Comparison of ENCODE assay signal across 8 cellular contexts in genomic region chr19:13765395-13766094, GRCh38. TPM values are rescaled to one million over a fixed set of nuclear protein-coding genes. Genes with fewer than 3 reads are reported as not detected.
DNase-seq lines count a peak whose midpoint lies in the region; ATAC-seq and TF ChIP-seq lines count a peak whose summit lies in the region.
"Had no signal": no experiment of that assay in that cellular context is flagged by ENCODE, and none has a peak within 500 bp of the region (broad histone marks: within the 10 kb centered on the region; RNA-seq: fewer than 3 reads in every experiment).

No MANE protein-coding gene starts in this region.

- peaks cover 61% of the 10 kb centered on the region for H3K36me3 Mint-ChIP-seq in stimulated activated effector memory CD8-positive, alpha-beta T cell treated with anti-CD3 and anti-CD28 coated beads, Interleukin-12 subunit alpha, Interleukin-12 subunit beta, amount 100 ng/mL, for 72 hours

- DNase-seq in HFF-Myc (ENCODE audit: extremely low read depth, low read depth) (no peak), hepatocyte (ENCODE audit: low spot score) (peak; percentile 23), 8988T (no peak)
- DNase-seq in stimulated activated effector memory CD8-positive, alpha-beta T cell treated with anti-CD3 and anti-CD28 coated beads, Interleukin-12 subunit alpha, Interleukin-12 subunit beta, amount 100 ng/mL, for 72 hours (ENCODE audit: low spot score in 2 of 2), result no peak
- no peak for DNase-seq in effector CD4-positive, alpha-beta T cell
- DNase-seq: hippocampal formation had no signal

- peak overlapping the region; percentile 78 for H3K27ac Mint-ChIP-seq in stimulated activated effector memory CD8-positive, alpha-beta T cell treated with anti-CD3 and anti-CD28 coated beads, Interleukin-12 subunit alpha, Interleukin-12 subunit beta, amount 100 ng/mL, for 72 hours

- H3K27ac ChIP-seq in hepatocyte, result no peak overlapping the region

- H3K79me2 ChIP-seq in hepatocyte, result peaks cover 3% of the 10 kb centered on the region

- H3K9me2 ChIP-seq in hepatocyte (replicated peaks; ENCODE audit: insufficient read depth), result no peaks in the 10 kb centered on the region

- H3K4me3 ChIP-seq in HFF-Myc (replicated peaks; ENCODE audit: low read depth, low read length) (peak overlapping the region; percentile 74), WI38 (ENCODE audit: low read depth, low read length) (peak overlapping the region; percentile 63), hepatocyte (peak overlapping the region; percentile 90)

- H3K9me3 Mint-ChIP-seq in stimulated activated effector memory CD8-positive, alpha-beta T cell treated with anti-CD3 and anti-CD28 coated beads, Interleukin-12 subunit alpha, Interleukin-12 subunit beta, amount 100 ng/mL, for 72 hours, result no peaks in the 10 kb centered on the region

- peak overlapping the region; percentile 71 for H2AFZ ChIP-seq in hepatocyte

- H3K4me2 ChIP-seq in hepatocyte, result peak overlapping the region; percentile 96

- H3K4me3 Mint-ChIP-seq in stimulated activated effector memory CD8-positive, alpha-beta T cell treated with anti-CD3 and anti-CD28 coated beads, Interleukin-12 subunit alpha, Interleukin-12 subunit beta, amount 100 ng/mL, for 72 hours, result peak overlapping the region; percentile 78

- no peak for ATAC-seq in stimulated activated effector memory CD8-positive, alpha-beta T cell treated with anti-CD3 and anti-CD28 coated beads, Interleukin-12 subunit alpha, Interleukin-12 subunit beta, amount 100 ng/mL, for 72 hours
- no peak for ATAC-seq in HG03432 (IDR thresholded peaks at IDR 0.05; ENCODE audit: unreplicated experiment)

- TF ChIP-seq CTCF in HFF-Myc (IDR thresholded peaks at IDR 0.05; ENCODE audit: low read depth, low read length, missing control alignments) (no peak), WI38 (IDR thresholded peaks at IDR 0.05; ENCODE audit: low read depth, low read length) (no peak), hepatocyte (IDR thresholded peaks at IDR 0.05; ENCODE audit: poor library complexity) (no peak)

- no peaks in the 10 kb centered on the region for H3K9me3 ChIP-seq in hepatocyte (ENCODE audit: low read depth)

- peaks cover 7% of the 10 kb centered on the region for H3K4me1 ChIP-seq in hepatocyte (ENCODE audit: insufficient read depth)

- no peaks in the 10 kb centered on the region for H4K20me1 ChIP-seq in hepatocyte (ENCODE audit: insufficient read depth, poor library complexity, severe bottlenecking)

- WGBS in hepatocyte (ENCODE audit: low lambda C conversion rate, missing lambda C conversion rate), result 56% methylated on average over 19 of the region's 19 CpGs

- peaks cover 32% of the 10 kb centered on the region for H3K4me1 Mint-ChIP-seq in stimulated activated effector memory CD8-positive, alpha-beta T cell treated with anti-CD3 and anti-CD28 coated beads, Interleukin-12 subunit alpha, Interleukin-12 subunit beta, amount 100 ng/mL, for 72 hours

- no peaks in the 10 kb centered on the region for H3K36me3 ChIP-seq in hepatocyte (replicated peaks; ENCODE audit: insufficient read depth, low read depth)

- H3K27me3 ChIP-seq in hepatocyte, result no peaks in the 10 kb centered on the region

RNA-seq across cellular contexts. Expression of gene MRI1, which starts 1.2 kb away (rescaled TPM):
- total RNA-seq in hepatocyte, result 16.0 and 18.5 TPM in 2 replicates
- 21.9 and 22.8 TPM in 2 replicates for polyA plus RNA-seq in hepatocyte

RNA-seq across cellular contexts. Expression of gene C19orf53, which starts 8.7 kb away (rescaled TPM):
- total RNA-seq in hepatocyte, result 89.2 and 97.0 TPM in 2 replicates
- 214 and 220 TPM in 2 replicates for polyA plus RNA-seq in hepatocyte

RNA-seq across cellular contexts. Expression of gene ZSWIM4, which starts 29.7 kb away (rescaled TPM):
- total RNA-seq in hepatocyte, result 3.1 and 3.7 TPM in 2 replicates
- polyA plus RNA-seq in hepatocyte, result 2.8 and 3.5 TPM in 2 replicates
